Comparison of ENCODE assay signal across 1 cellular context in genomic region chr16:78289368-78289767, GRCh38.
TF ChIP-seq lines count a peak whose summit lies in the region.

No MANE protein-coding gene starts in this region.

TF ChIP-seq in WTC11, 78 proteins besides CTCF, POLR2A, EP300 and RAD21 (continued from another document):
- TF ChIP-seq SP1 (CRISPR knock-in tag; conservative IDR thresholded peaks at IDR 0.05): no peak
TF ChIP-seq in WTC11: peak in this region for 0.
